Comparison of ENCODE assay signal across 14 cellular contexts in the genomic region with DNA sequence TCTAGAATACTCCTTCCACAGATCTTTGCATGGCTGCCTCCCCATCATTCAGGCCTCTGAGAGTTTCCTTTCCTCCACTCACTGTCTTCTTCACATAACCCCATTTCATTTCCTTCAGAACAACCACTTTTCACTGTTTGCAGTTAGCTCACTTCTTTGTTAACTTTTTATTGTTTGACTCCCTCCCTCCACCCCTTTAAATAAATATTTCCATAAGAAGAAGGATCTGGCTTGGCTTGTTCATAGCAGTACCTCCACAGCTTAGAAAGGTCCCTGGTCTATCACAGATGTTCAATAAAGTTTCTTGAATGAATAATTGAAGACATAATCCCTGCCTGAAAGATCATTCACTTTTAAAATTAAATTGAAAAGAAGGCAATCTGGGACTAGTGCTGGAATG.
"Had no signal": no experiment of that assay in that cellular context is flagged by ENCODE, and none has a peak within 500 bp of the region (broad histone marks: within the 10 kb centered on the region; RNA-seq: fewer than 3 reads in every experiment).

No MANE protein-coding gene starts in this region.

- H3K4me3 ChIP-seq: left ventricle myocardium inferior, lower lobe of right lung, thoracic aorta had no signal

- H3K27me3 ChIP-seq: foreskin keratinocyte had no signal

- DNase-seq: dermis blood vessel endothelial cell; foreskin keratinocyte; immature natural killer cell; left ventricle myocardium inferior; lower lobe of right lung; naive B cell; stimulated activated CD4-positive, alpha-beta T cell treated with anti-CD3 and anti-CD28 coated beads, Interleukin-2, amount 100 ng/mL, for 24 hours; stimulated activated CD4-positive, alpha-beta T cell treated with anti-CD3 and anti-CD28 coated beads, Interleukin-4, amount 100 ng/mL, for 4 hours; stimulated activated naive B cell treated with anti-CD40 and anti-IgM and Interleukin-4, amounts not matched to agents 10 μg/mL and 1 μg/mL and 100 μg/mL, for 72 hours; stimulated activated naive CD8-positive, alpha-beta T cell treated with anti-CD3 and anti-CD28 coated beads, Interleukin-15, amount 100 ng/mL, for 72 hours; substantia nigra; trophoblast cell had no signal

- H3K27ac ChIP-seq: foreskin keratinocyte, left ventricle myocardium inferior, lower lobe of right lung, thoracic aorta had no signal

- H3K36me3 ChIP-seq: left ventricle myocardium inferior, lower lobe of right lung, thoracic aorta had no signal

- H3K4me1 ChIP-seq: foreskin keratinocyte, left ventricle myocardium inferior, lower lobe of right lung had no signal

- ATAC-seq: foreskin keratinocyte; lower lobe of right lung; sciatic nerve; stimulated activated naive B cell treated with anti-CD40 and anti-IgM and Interleukin-4, amounts not matched to agents 10 μg/mL and 1 μg/mL and 100 μg/mL, for 72 hours; stimulated activated naive CD8-positive, alpha-beta T cell treated with anti-CD3 and anti-CD28 coated beads, Interleukin-15, amount 100 ng/mL, for 72 hours had no signal

- H3K9me3 ChIP-seq: lower lobe of right lung, thoracic aorta had no signal
